ENCODE assay signal across 32 cellular contexts in genomic region chr11:111119751-111120150, GRCh38.
"Had no signal": no experiment of that assay in that cellular context is flagged by ENCODE, and none has a peak within 500 bp of the region (broad histone marks: within the 10 kb centered on the region; RNA-seq: fewer than 3 reads in every experiment).

No MANE protein-coding gene starts in this region.

- H3K27me3 ChIP-seq: body of pancreas, breast epithelium, cardiac muscle cell, dorsolateral prefrontal cortex, gastrocnemius medialis, heart left ventricle had no signal

- H3K36me3 ChIP-seq: breast epithelium, cardiac muscle cell, gastrocnemius medialis, heart left ventricle had no signal

- H3K9me3 ChIP-seq: body of pancreas, breast epithelium, gastrocnemius medialis, heart left ventricle had no signal

- ATAC-seq: activated CD8-positive, alpha-beta T cell treated with anti-CD3 and anti-CD28 coated beads for 36 hours; activated T-cell treated with anti-CD3 and anti-CD28 coated beads, Interleukin-2, amount 50 U/mL, for 4 hours; activated T-helper 17 cell treated with anti-CD3 and anti-CD28 coated beads, Interleukin-2, amount 50 U/mL, for 72 hours; body of pancreas; esophagus mucosa; foreskin keratinocyte; gastrocnemius medialis; heart left ventricle; WTC11 had no signal

- H3K4me3 ChIP-seq: body of pancreas, breast epithelium, cardiac muscle cell, coronary artery, dorsolateral prefrontal cortex, gastrocnemius medialis, heart left ventricle had no signal

- H3K27me3 Mint-ChIP-seq: activated CD8-positive, alpha-beta T cell treated with anti-CD3 and anti-CD28 coated beads for 36 hours; activated naive CD8-positive, alpha-beta T cell; activated T-helper 17 cell treated with anti-CD3 and anti-CD28 coated beads, Interleukin-2, amount 50 U/mL, for 72 hours had no signal

- H3K4me1 ChIP-seq: body of pancreas, breast epithelium, foreskin keratinocyte, gastrocnemius medialis, heart left ventricle had no signal

- H3K4me3 Mint-ChIP-seq: activated CD8-positive, alpha-beta T cell treated with anti-CD3 and anti-CD28 coated beads for 36 hours; activated naive CD8-positive, alpha-beta T cell; activated T-cell treated with anti-CD3 and anti-CD28 coated beads, Interleukin-2, amount 50 U/mL, for 4 hours; activated T-helper 17 cell treated with anti-CD3 and anti-CD28 coated beads, Interleukin-2, amount 50 U/mL, for 72 hours; dendritic cell treated with granulocyte-macrophage colony-stimulating factor and Interleukin-4, amounts not matched to agents 40 ng/mL and 50 ng/mL, for 4 days; endodermal cell; WTC11 had no signal

- H3K4me1 Mint-ChIP-seq: activated T-helper 17 cell treated with anti-CD3 and anti-CD28 coated beads, Interleukin-2, amount 50 U/mL, for 72 hours had no signal

- DNase-seq: activated CD4-positive, alpha-beta T cell treated with anti-CD3 and anti-CD28 coated beads for 48 hours; activated CD4-positive, alpha-beta T cell treated with anti-CD3 and anti-CD28 coated beads, Interleukin-2, amount 50 U/mL, for 1 hour; activated CD4-positive, alpha-beta T cell treated with anti-CD3 and anti-CD28 coated beads, Interleukin-2, amount 50 U/mL, for 48 hours; activated CD8-positive, alpha-beta memory T cell treated with anti-CD3 and anti-CD28 coated beads for 24 hours; activated CD8-positive, alpha-beta T cell treated with anti-CD3 and anti-CD28 coated beads for 36 hours; activated effector memory CD4-positive, alpha-beta T cell treated with Interleukin-2 at 50 U/mL for 16 hours; activated gamma-delta T cell treated with Interleukin-2 at 50 U/mL for 16 hours; activated naive CD4-positive, alpha-beta T cell treated with anti-CD3 and anti-CD28 coated beads, Interleukin-2, amount 50 U/mL, for 16 hours; activated naive CD4-positive, alpha-beta T cell treated with Interleukin-2 at 50 U/mL for 16 hours; activated T-cell treated with anti-CD3 and anti-CD28 coated beads, Interleukin-2, amount 50 U/mL, for 4 hours; amniotic stem cell; anterior cingulate cortex; body of pancreas; central memory CD4-positive, alpha-beta T cell; cerebellar nuclear complex; effector memory CD4-positive, alpha-beta T cell; endodermal cell; foreskin keratinocyte; gastrocnemius medialis; glutamatergic neuron; T-helper 2 cell had no signal

- H3K27ac ChIP-seq: body of pancreas, breast epithelium, cardiac muscle cell, coronary artery, dorsolateral prefrontal cortex, foreskin keratinocyte, gastrocnemius medialis, heart left ventricle, VCaP had no signal

- H3K36me3 Mint-ChIP-seq: activated naive CD8-positive, alpha-beta T cell; WTC11 had no signal

- H3K27ac Mint-ChIP-seq: activated CD8-positive, alpha-beta T cell treated with anti-CD3 and anti-CD28 coated beads for 36 hours; activated naive CD8-positive, alpha-beta T cell; activated T-helper 17 cell treated with anti-CD3 and anti-CD28 coated beads, Interleukin-2, amount 50 U/mL, for 72 hours; dendritic cell treated with granulocyte-macrophage colony-stimulating factor and Interleukin-4, amounts not matched to agents 40 ng/mL and 50 ng/mL, for 4 days; endodermal cell; WTC11 had no signal

- H3K9me3 Mint-ChIP-seq: activated CD8-positive, alpha-beta T cell treated with anti-CD3 and anti-CD28 coated beads for 36 hours; activated T-cell treated with anti-CD3 and anti-CD28 coated beads, Interleukin-2, amount 50 U/mL, for 4 hours; activated T-helper 17 cell treated with anti-CD3 and anti-CD28 coated beads, Interleukin-2, amount 50 U/mL, for 72 hours; dendritic cell treated with granulocyte-macrophage colony-stimulating factor and Interleukin-4, amounts not matched to agents 40 ng/mL and 50 ng/mL, for 4 days; WTC11 had no signal
